ENCODE assay signal across 16 cellular contexts in genomic region chr4:7523526-7523925, GRCh38.
DNase-seq lines count a peak whose midpoint lies in the region; ATAC-seq and TF ChIP-seq lines count a peak whose summit lies in the region.
"Had no signal": no experiment of that assay in that cellular context is flagged by ENCODE, and none has a peak within 500 bp of the region (broad histone marks: within the 10 kb centered on the region; RNA-seq: fewer than 3 reads in every experiment).

No MANE protein-coding gene starts in this region.

- no peak overlapping the region for H3K4me3 Mint-ChIP-seq in T-helper 2 cell treated with Interferon-gamma antibody and Interleukin-4, amounts not matched to agents 5 μg/mL and 100 μg/mL, for 36 hours
- peak overlapping the region; percentile 43 to 77 for H3K4me3 Mint-ChIP-seq in effector memory CD8-positive, alpha-beta T cell
- peak overlapping the region; percentile 65 for H3K4me3 Mint-ChIP-seq in natural killer cell treated with Interleukin-12 subunit alpha and Interleukin-12 subunit beta and Interleukin-15 and Interleukin-18, amount 100 ng/mL, for 72 hours
- H3K4me3 Mint-ChIP-seq: B cell; CD4-positive, alpha-beta T cell had no signal

- H3K36me3 Mint-ChIP-seq in T-helper 2 cell treated with Interferon-gamma antibody and Interleukin-4, amounts not matched to agents 5 μg/mL and 100 μg/mL, for 36 hours (ENCODE audit: low read depth): no peaks in the 10 kb centered on the region
- H3K36me3 Mint-ChIP-seq in effector memory CD8-positive, alpha-beta T cell (ENCODE audit: insufficient read depth): no peaks in the 10 kb centered on the region
- H3K36me3 Mint-ChIP-seq in natural killer cell treated with Interleukin-12 subunit alpha and Interleukin-12 subunit beta and Interleukin-15 and Interleukin-18, amount 100 ng/mL, for 72 hours: no peaks in the 10 kb centered on the region

- CTCF ChIA-PET in SK-N-SH (lab: Yijun Ruan, JAX): no interaction called here

- peaks cover 69% of the 10 kb centered on the region for H4K20me1 ChIP-seq in BLaER1
- no peaks in the 10 kb centered on the region for H4K20me1 ChIP-seq in SK-N-SH (ENCODE audit: insufficient read depth)

- no peaks in the 10 kb centered on the region for H3K9me3 Mint-ChIP-seq in T-helper 2 cell treated with Interferon-gamma antibody and Interleukin-4, amounts not matched to agents 5 μg/mL and 100 μg/mL, for 36 hours
- H3K9me3 Mint-ChIP-seq in effector memory CD8-positive, alpha-beta T cell: no peaks in the 10 kb centered on the region
- H3K9me3 Mint-ChIP-seq in natural killer cell treated with Interleukin-12 subunit alpha and Interleukin-12 subunit beta and Interleukin-15 and Interleukin-18, amount 100 ng/mL, for 72 hours: no peaks in the 10 kb centered on the region
- H3K9me3 Mint-ChIP-seq: CD4-positive, alpha-beta T cell had no signal

- H3K36me3 ChIP-seq in BLaER1: no peaks in the 10 kb centered on the region
- no peaks in the 10 kb centered on the region for H3K36me3 ChIP-seq in SK-N-SH (replicated peaks in 1 of 2; ENCODE audit: control insufficient read depth in 1 of 2, insufficient read depth in 2 of 2, low read length in 1 of 2)

- H3K79me2 ChIP-seq in SK-N-SH (ENCODE audit: insufficient read depth): no peaks in the 10 kb centered on the region

- TF ChIP-seq CTCF in SK-N-SH (IDR thresholded peaks at IDR 0.05): no peak

- no peak overlapping the region for H3K27ac ChIP-seq in BLaER1
- no peak overlapping the region for H3K27ac ChIP-seq in SK-N-SH (ENCODE audit: low read depth in 2 of 2, low read length in 1 of 2)
- H3K27ac ChIP-seq: C4-2B had no signal

- TF ChIP-seq EP300 in SK-N-SH (IDR thresholded peaks at IDR 0.05; ENCODE audit: borderline replicate concordance in 1 of 2, low read depth in 1 of 2, low read length in 1 of 2): no peak

- DNase-seq in T-helper 2 cell treated with Interferon-gamma antibody and Interleukin-4, amounts not matched to agents 5 μg/mL and 100 μg/mL, for 36 hours (ENCODE audit: low spot score): no peak
- DNase-seq in T-helper 2 cell (no peak), SK-N-SH (no peak), NK-92 (lab: John Stamatoyannopoulos, UW; ENCODE audit: unreplicated experiment) (no peak)
- no peak for DNase-seq in effector memory CD8-positive, alpha-beta T cell
- DNase-seq in natural killer cell treated with Interleukin-12 subunit alpha and Interleukin-12 subunit beta and Interleukin-15 and Interleukin-18, amount 100 ng/mL, for 72 hours (ENCODE audit: low spot score): no peak
- DNase-seq: 8988T; Caco-2; CD4-positive, alpha-beta T cell; GDM1; GOT3; H7 had no signal

- peaks cover 10% of the 10 kb centered on the region; the same call in 1 of the 2 replicates for H3K27me3 ChIP-seq in BLaER1
- peaks cover 34% of the 10 kb centered on the region; the same call in 1 of the 2 replicates for H3K27me3 ChIP-seq in SK-N-SH (ENCODE audit: insufficient read depth)

- POLR2A ChIA-PET in SK-N-SH (lab: Yijun Ruan, JAX): no interaction called here

- H3K4me2 ChIP-seq in BLaER1 (peak overlapping the region; percentile 69), SK-N-SH (no peak overlapping the region)

- H3K9me2 ChIP-seq in SK-N-SH: no peaks in the 10 kb centered on the region

- H3K9me3 ChIP-seq in BLaER1: no peaks in the 10 kb centered on the region
- no peaks in the 10 kb centered on the region for H3K9me3 ChIP-seq in SK-N-SH
- H3K9me3 ChIP-seq: Caco-2 had no signal

- H3K4me1 Mint-ChIP-seq in T-helper 2 cell treated with Interferon-gamma antibody and Interleukin-4, amounts not matched to agents 5 μg/mL and 100 μg/mL, for 36 hours (ENCODE audit: low read depth): peaks cover 15% of the 10 kb centered on the region
- H3K4me1 Mint-ChIP-seq in effector memory CD8-positive, alpha-beta T cell (ENCODE audit: low read depth in 2 of 2): peaks cover 26 to 56% of the 10 kb centered on the region in 2 donors
- H3K4me1 Mint-ChIP-seq in natural killer cell treated with Interleukin-12 subunit alpha and Interleukin-12 subunit beta and Interleukin-15 and Interleukin-18, amount 100 ng/mL, for 72 hours (ENCODE audit: low read depth in 2 of 2): peaks cover 34 to 58% of the 10 kb centered on the region in 2 donors
- H3K4me1 Mint-ChIP-seq: B cell had no signal

- H3K27ac Mint-ChIP-seq in T-helper 2 cell treated with Interferon-gamma antibody and Interleukin-4, amounts not matched to agents 5 μg/mL and 100 μg/mL, for 36 hours: peak overlapping the region; percentile 36
- peak overlapping the region; percentile 45 to 90 for H3K27ac Mint-ChIP-seq in effector memory CD8-positive, alpha-beta T cell
- peak overlapping the region in 1 of 2 donors; percentile 41 for H3K27ac Mint-ChIP-seq in natural killer cell treated with Interleukin-12 subunit alpha and Interleukin-12 subunit beta and Interleukin-15 and Interleukin-18, amount 100 ng/mL, for 72 hours
- H3K27ac Mint-ChIP-seq: B cell; CD4-positive, alpha-beta T cell had no signal

- no peak overlapping the region for H2AFZ ChIP-seq in SK-N-SH (ENCODE audit: low read depth)

- no peaks in the 10 kb centered on the region for H3F3A ChIP-seq in SK-N-SH (replicated peaks; ENCODE audit: insufficient read depth)

- no peak for ATAC-seq in effector memory CD8-positive, alpha-beta T cell (replicated peaks)
- no peak for ATAC-seq in natural killer cell treated with Interleukin-12 subunit alpha and Interleukin-12 subunit beta and Interleukin-15 and Interleukin-18, amount 100 ng/mL, for 72 hours
- ATAC-seq in HG03342 (IDR thresholded peaks at IDR 0.05; ENCODE audit: unreplicated experiment): no peak

- WGBS in SK-N-SH (ENCODE audit: low lambda C conversion rate): 90% methylated on average over 9 of the region's 12 CpGs

- no peak overlapping the region for H3K4me3 ChIP-seq in BLaER1
- no peak overlapping the region for H3K4me3 ChIP-seq in SK-N-SH (ENCODE audit: low read depth in 2 of 2, low read length in 1 of 2)

- H3K4me1 ChIP-seq in BLaER1: peaks cover 61% of the 10 kb centered on the region
- H3K4me1 ChIP-seq in SK-N-SH (ENCODE audit: control insufficient read depth in 1 of 2, insufficient read depth in 2 of 2, low read depth in 1 of 2, low read length in 1 of 2): peaks cover 0 to 23% of the 10 kb centered on the region in 2 experiments; a peak in 1 of 4 replicates
- H3K4me1 ChIP-seq: Caco-2 had no signal

- peaks cover 30% of the 10 kb centered on the region for H3K27me3 Mint-ChIP-seq in T-helper 2 cell treated with Interferon-gamma antibody and Interleukin-4, amounts not matched to agents 5 μg/mL and 100 μg/mL, for 36 hours (ENCODE audit: low read depth)
- peaks cover 8 to 32% of the 10 kb centered on the region in 2 donors for H3K27me3 Mint-ChIP-seq in effector memory CD8-positive, alpha-beta T cell
- H3K27me3 Mint-ChIP-seq in natural killer cell treated with Interleukin-12 subunit alpha and Interleukin-12 subunit beta and Interleukin-15 and Interleukin-18, amount 100 ng/mL, for 72 hours: no peaks in the 10 kb centered on the region

- H3K9ac ChIP-seq in BLaER1: no peak overlapping the region
- H3K9ac ChIP-seq in SK-N-SH: no peak overlapping the region

- no peak for TF ChIP-seq RAD21 in SK-N-SH (IDR thresholded peaks at IDR 0.05; ENCODE audit: low read length)

TF ChIP-seq in SK-N-SH, 30 proteins besides CTCF, POLR2A, EP300 and RAD21 (continues in another document):
- TF ChIP-seq SIN3A (IDR thresholded peaks at IDR 0.05; ENCODE audit: borderline replicate concordance, low read depth, low read length) (no peak), MEF2A (IDR thresholded peaks at IDR 0.05; ENCODE audit: borderline replicate concordance, low read depth) (no peak), REST (IDR thresholded peaks at IDR 0.05; ENCODE audit: low read depth, low read length) (no peak), TAF1 (IDR thresholded peaks at IDR 0.05; ENCODE audit: borderline replicate concordance, low read depth, low read length) (no peak), FOXM1 (IDR thresholded peaks at IDR 0.05; ENCODE audit: low read depth) (no peak), YY1 (IDR thresholded peaks at IDR 0.05; ENCODE audit: low read depth) (no peak), JUND (IDR thresholded peaks at IDR 0.05) (no peak), FOXJ3 (CRISPR knock-in tag; IDR thresholded peaks at IDR 0.05) (no peak)
